8 cellular contexts compared by ENCODE assay signal in the genomic region with DNA sequence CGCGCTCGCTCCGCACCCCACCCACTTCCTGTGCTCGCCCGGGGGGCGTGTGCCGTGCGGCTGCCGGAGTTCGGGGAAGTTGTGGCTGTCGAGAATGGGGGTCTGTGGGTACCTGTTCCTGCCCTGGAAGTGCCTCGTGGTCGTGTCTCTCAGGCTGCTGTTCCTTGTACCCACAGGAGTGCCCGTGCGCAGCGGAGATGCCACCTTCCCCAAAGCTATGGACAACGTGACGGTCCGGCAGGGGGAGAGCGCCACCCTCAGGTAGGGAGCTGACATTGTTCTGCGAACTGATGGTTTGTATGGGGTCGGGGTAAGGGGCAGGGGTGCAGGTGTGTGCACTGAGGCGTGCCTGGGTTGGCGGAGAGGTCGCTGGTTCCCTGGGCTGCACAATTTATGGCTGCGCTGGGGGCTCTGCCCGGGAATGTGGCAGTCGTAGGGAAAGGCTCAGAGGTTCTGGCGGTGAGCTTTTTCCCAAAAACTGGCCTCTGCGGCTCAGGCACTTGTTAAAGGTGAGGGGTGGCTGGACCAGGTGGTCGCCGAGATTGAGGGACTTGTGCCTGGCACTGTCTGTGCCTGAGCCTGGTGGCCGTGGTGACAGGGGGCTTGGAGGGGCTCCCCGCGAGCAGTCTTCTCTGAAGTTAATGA.
DNase-seq lines count a peak whose midpoint lies in the region; ATAC-seq, FAIRE-seq and TF ChIP-seq lines count a peak whose summit lies in the region.
"Not testable (repeated sequence)": the region's sequence is repeated elsewhere in the genome, so short reads cannot be mapped to it uniquely, and the experiment has no call there.

No MANE protein-coding gene starts in this region.

- peak overlapping the region; percentile 46 for H2AFZ ChIP-seq in keratinocyte (ENCODE audit: control insufficient read depth, low read length)

- H3K4me3 ChIP-seq in GM12864 (ENCODE audit: low read depth, low read length): peak overlapping the region; percentile 16; the same call in 1 of the 2 replicates
- H3K4me3 ChIP-seq in breast epithelium: peak overlapping the region; percentile 46 to 68 (median 46)
- peak overlapping the region; percentile 63 for H3K4me3 ChIP-seq in fibroblast of pulmonary artery (replicated peaks; ENCODE audit: low read depth, low read length)
- peak overlapping the region; percentile 65 to 84 (median 72) for H3K4me3 ChIP-seq in keratinocyte (ENCODE audit: control insufficient read depth in 2 of 3, extremely low read depth in 1 of 3, insufficient read depth in 2 of 3, low read depth in 1 of 3, low read length in 3 of 3)
- H3K4me3 ChIP-seq in psoas muscle: peak overlapping the region; percentile 46
- H3K4me3 ChIP-seq in vagina: peak overlapping the region; percentile 26 to 35

- WGBS in psoas muscle, 3 donors: 12 to 15% (median 14%) methylated on average over 32 to 33 of the region's 36 CpGs

- H4K20me1 ChIP-seq in keratinocyte (ENCODE audit: control insufficient read depth, extremely low read depth, insufficient read depth, low read length): not testable (repeated sequence)

- intact Hi-C loops in breast epithelium (cut with DNase I; ENCODE audit: low total_unique reads); psoas muscle (cut with DNase I); vagina (cut with DNase I): not testable (repeated sequence)

- peak; percentile 40 for TF ChIP-seq CTCF in GM12864 (IDR thresholded peaks at IDR 0.05; ENCODE audit: low read depth, low read length, missing control alignments)
- TF ChIP-seq CTCF in breast epithelium (IDR thresholded peaks at IDR 0.05); psoas muscle (IDR thresholded peaks at IDR 0.05); vagina (IDR thresholded peaks at IDR 0.05): not testable (repeated sequence)
- TF ChIP-seq CTCF in fibroblast of pulmonary artery (IDR thresholded peaks at IDR 0.05; ENCODE audit: low read length, missing control alignments): peak; percentile 23
- TF ChIP-seq CTCF in keratinocyte (optimal IDR thresholded peaks at IDR 0.05 in 1 of 3, IDR thresholded peaks at IDR 0.05 in 1 of 3, conservative IDR thresholded peaks at IDR 0.05 in 1 of 3; ENCODE audit: extremely low read depth in 1 of 3, insufficient read depth in 2 of 3, low read length in 3 of 3): peak; percentile 33 to 56 (median 54)

- peaks cover 0 to 43% of the 10 kb centered on the region in 2 donors for H3K27me3 ChIP-seq in breast epithelium
- H3K27me3 ChIP-seq in keratinocyte (ENCODE audit: control insufficient read depth, extremely low read depth, insufficient read depth, low read length); vagina: not testable (repeated sequence)
- peaks cover 5 to 57% (median 8%) of the 10 kb centered on the region in 3 donors for H3K27me3 ChIP-seq in psoas muscle (ENCODE audit: insufficient read depth in 3 of 3, low read length in 2 of 3)

- not testable (repeated sequence) for DNase-seq in GM12864 (ENCODE audit: low read depth); breast epithelium (ENCODE audit: low spot score in 2 of 2); fibroblast of pulmonary artery (ENCODE audit: low read depth); keratinocyte (ENCODE audit: low read depth, low spot score); psoas muscle; vagina (ENCODE audit: extremely low spot score in 2 of 2)
- DNase-seq in NCI-H82 (lab: John Stamatoyannopoulos, UW): peak; percentile 7

- not testable (repeated sequence) for H3K9me3 ChIP-seq in breast epithelium; keratinocyte (ENCODE audit: control insufficient read depth, low read depth, low read length); psoas muscle; vagina

- not testable (repeated sequence) for TF ChIP-seq POLR2A in breast epithelium (IDR thresholded peaks at IDR 0.05); vagina (IDR thresholded peaks at IDR 0.05)

- peaks cover 60% of the 10 kb centered on the region for H3K79me2 ChIP-seq in keratinocyte (ENCODE audit: control insufficient read depth, insufficient read depth, low read length)

- peak overlapping the region; percentile 73 for H3K9ac ChIP-seq in keratinocyte (ENCODE audit: control insufficient read depth, extremely low read depth, insufficient read depth, low read length)

- ATAC-seq in HG03066 (IDR thresholded peaks at IDR 0.05; ENCODE audit: low read depth, unreplicated experiment): peak; percentile 47
- ATAC-seq in psoas muscle: not testable (repeated sequence)

- dilution Hi-C loops in keratinocyte (cut with MboI; ENCODE audit: extremely low pct_ligation_motif_present, low sequenced_read_pairs): not testable (repeated sequence)

- not testable (repeated sequence) for FAIRE-seq in keratinocyte (lab: Jason Lieb, UNC)

- not testable (repeated sequence) for H3K27ac ChIP-seq in breast epithelium, psoas muscle, vagina
- peak overlapping the region; percentile 61 for H3K27ac ChIP-seq in keratinocyte (ENCODE audit: control insufficient read depth, insufficient read depth, low read length)

- H3K9me1 ChIP-seq in keratinocyte (ENCODE audit: control insufficient read depth, extremely low read depth, insufficient read depth, low read length): not testable (repeated sequence)

- not testable (repeated sequence) for H3K4me1 ChIP-seq in breast epithelium, psoas muscle, vagina
- H3K4me1 ChIP-seq in keratinocyte (ENCODE audit: control insufficient read depth, extremely low read depth, insufficient read depth, low read length): peaks cover 47% of the 10 kb centered on the region

- not testable (repeated sequence) for H3K36me3 ChIP-seq in breast epithelium; keratinocyte (ENCODE audit: control insufficient read depth in 2 of 2, extremely low read depth in 1 of 2, insufficient read depth in 2 of 2, low read length in 2 of 2); psoas muscle (ENCODE audit: insufficient read depth in 1 of 2, low read depth in 1 of 2); vagina

- H3K4me2 ChIP-seq in keratinocyte (ENCODE audit: control insufficient read depth, extremely low read depth, insufficient read depth, low read depth, low read length): peak overlapping the region; percentile 75

Comparison
In these comparisons a context has a peak if more than half of its experiments do, and no peak if none do; other contexts are left out.
1. H3K4me3 ChIP-seq: peak in every context shown above with its lines; median percentile 72 in keratinocyte; 63 in fibroblast of pulmonary artery; 46 in breast epithelium; 46 in psoas muscle; 30 in vagina; 16 in GM12864.